30 cellular contexts compared by ENCODE assay signal in genomic region chr14:85590784-85591183, GRCh38.
DNase-seq lines count a peak whose midpoint lies in the region; ATAC-seq and TF ChIP-seq lines count a peak whose summit lies in the region.
"Had no signal": no experiment of that assay in that cellular context is flagged by ENCODE, and none has a peak within 500 bp of the region (broad histone marks: within the 10 kb centered on the region; RNA-seq: fewer than 3 reads in every experiment).

No MANE protein-coding gene starts in this region.

- H3K36me3 ChIP-seq in mammary epithelial cell (ENCODE audit: insufficient read depth, low read length) (peaks cover 6% of the 10 kb centered on the region), ovary (no peaks in the 10 kb centered on the region)
- H3K36me3 ChIP-seq: ascending aorta, sigmoid colon, SJCRH30, stomach, thyroid gland, vagina had no signal

- H3K27ac ChIP-seq in mammary epithelial cell (ENCODE audit: insufficient read depth, low read depth, low read length): no peak overlapping the region
- no peak overlapping the region for H3K27ac ChIP-seq in foreskin keratinocyte
- H3K27ac ChIP-seq in ovary: no peak overlapping the region
- H3K27ac ChIP-seq: ascending aorta, sigmoid colon, SJCRH30, stomach, thyroid gland, vagina had no signal

- no peak overlapping the region for H3K4me2 ChIP-seq in mammary epithelial cell (ENCODE audit: insufficient read depth, low read depth, low read length)

- H3K79me2 ChIP-seq in mammary epithelial cell (ENCODE audit: insufficient read depth, low read length): peaks cover 15% of the 10 kb centered on the region

- no peak overlapping the region for H3K4me3 Mint-ChIP-seq in activated naive CD4-positive, alpha-beta T cell treated with anti-CD3 and anti-CD28 coated beads for 36 hours
- H3K4me3 Mint-ChIP-seq: activated CD4-positive, alpha-beta T cell treated with anti-CD3 and anti-CD28 coated beads, Interleukin-2, amount 10 ng/mL, durations not matched to agents 24 days and 14 days; activated naive CD8-positive, alpha-beta T cell treated with anti-CD3 and anti-CD28 coated beads, Interleukin-2, amount 10 ng/mL, durations not matched to agents 7 days and 5 days; activated T-cell treated with anti-CD3 and anti-CD28 coated beads, Interleukin-2, amount 50 U/mL, for 4 hours; CD4-positive, alpha-beta memory T cell; central memory CD8-positive, alpha-beta T cell; mesothelial cell of epicardium; naive B cell had no signal

- no peak for TF ChIP-seq EP300 in ovary (IDR thresholded peaks at IDR 0.05)

- intact Hi-C loops in mammary epithelial cell (cut with micrococcal nuclease) (no loop called here), ovary (cut with DNase I) (no loop called here)
- intact Hi-C loops in activated naive CD4-positive, alpha-beta T cell treated with anti-CD3 and anti-CD28 coated beads for 36 hours (cut with micrococcal nuclease): no loop called here

- CTCF ChIA-PET in mammary epithelial cell (lab: Charles Lee; ENCODE audit: low non-redundant PET): no interaction called here
- CTCF ChIA-PET in activated naive CD4-positive, alpha-beta T cell treated with anti-CD3 and anti-CD28 coated beads for 36 hours (lab: Charles Lee): no interaction called here

- H3K4me1 ChIP-seq in mammary epithelial cell (ENCODE audit: insufficient read depth, low read length) (peaks cover 15% of the 10 kb centered on the region), foreskin keratinocyte (peaks cover 10% of the 10 kb centered on the region), ovary (ENCODE audit: insufficient read depth) (peaks cover 7% of the 10 kb centered on the region)
- H3K4me1 ChIP-seq: ascending aorta, sigmoid colon, thyroid gland had no signal

- H2AFZ ChIP-seq in mammary epithelial cell (ENCODE audit: low read depth, low read length): no peak overlapping the region

- H3K4me1 Mint-ChIP-seq in activated naive CD4-positive, alpha-beta T cell treated with anti-CD3 and anti-CD28 coated beads for 36 hours (ENCODE audit: low read depth): peaks cover 4% of the 10 kb centered on the region
- H3K4me1 Mint-ChIP-seq: activated CD4-positive, alpha-beta T cell treated with anti-CD3 and anti-CD28 coated beads, Interleukin-2, amount 10 ng/mL, durations not matched to agents 24 days and 14 days; central memory CD8-positive, alpha-beta T cell; naive B cell had no signal

- no TSS peak for BruUV-seq in mammary epithelial cell (replicated peaks; lab: Mats Ljungman, UMichigan)

- H3K9ac ChIP-seq in mammary epithelial cell (ENCODE audit: insufficient read depth, low read length): no peak overlapping the region

- H3K27me3 ChIP-seq in mammary epithelial cell (ENCODE audit: insufficient read depth, low read length): no peaks in the 10 kb centered on the region
- H3K27me3 ChIP-seq in foreskin keratinocyte: no peaks in the 10 kb centered on the region
- no peaks in the 10 kb centered on the region for H3K27me3 ChIP-seq in ovary
- H3K27me3 ChIP-seq: ascending aorta, sigmoid colon, SJCRH30, stomach, thyroid gland, vagina had no signal

- H3K4me3 ChIP-seq in mammary epithelial cell (replicated peaks in 1 of 3; ENCODE audit: insufficient read depth in 1 of 3, low read depth in 2 of 3, low read length in 3 of 3) (no peak overlapping the region), ovary (no peak overlapping the region)
- H3K4me3 ChIP-seq: ascending aorta, sigmoid colon, SJCRH30, stomach, thyroid gland, vagina had no signal

- peaks cover 4% of the 10 kb centered on the region for H3K27me3 Mint-ChIP-seq in activated naive CD4-positive, alpha-beta T cell treated with anti-CD3 and anti-CD28 coated beads for 36 hours (ENCODE audit: low read depth)
- H3K27me3 Mint-ChIP-seq: activated CD4-positive, alpha-beta T cell treated with anti-CD3 and anti-CD28 coated beads, Interleukin-2, amount 10 ng/mL, durations not matched to agents 24 days and 14 days; activated naive CD8-positive, alpha-beta T cell treated with anti-CD3 and anti-CD28 coated beads, Interleukin-2, amount 10 ng/mL, durations not matched to agents 7 days and 5 days; CD4-positive, alpha-beta memory T cell; central memory CD8-positive, alpha-beta T cell; progenitor cell of endocrine pancreas had no signal

- TF ChIP-seq POLR2A in ovary (IDR thresholded peaks at IDR 0.05): no peak

- ATAC-seq in foreskin keratinocyte: peak; percentile 90
- ATAC-seq: activated T-cell treated with anti-CD3 and anti-CD28 coated beads, Interleukin-2, amount 50 U/mL, for 4 hours; Panc1 had no signal

- dilution Hi-C loops in mammary epithelial cell (cut with HindIII; ENCODE audit: low sequenced_read_pairs): no loop called here

- DNase-seq in EL (peak; percentile 38), NCI-H226 (peak; percentile 73), mammary epithelial cell (peak; percentile 60), foreskin keratinocyte (peak; percentile 38 to 66), NCI-H748 (lab: John Stamatoyannopoulos, UW; ENCODE audit: unreplicated experiment) (no peak), ovary (no peak), 8988T (no peak)
- DNase-seq in activated naive CD4-positive, alpha-beta T cell treated with anti-CD3 and anti-CD28 coated beads for 36 hours: no peak
- DNase-seq: activated CD4-positive, alpha-beta T cell treated with anti-CD3 and anti-CD28 coated beads, Interleukin-2, amount 10 ng/mL, durations not matched to agents 24 days and 14 days; activated gamma-delta T cell; activated naive CD8-positive, alpha-beta T cell treated with anti-CD3 and anti-CD28 coated beads, Interleukin-2, amount 10 ng/mL, durations not matched to agents 7 days and 5 days; activated T-cell treated with anti-CD3 and anti-CD28 coated beads, Interleukin-2, amount 50 U/mL, for 4 hours; CD4-positive, alpha-beta memory T cell; dermis blood vessel endothelial cell; naive B cell; NCI-H1048; NCI-H2107; NCI-H748 treated with DMSO at 0.1 percent for 48 hours; sigmoid colon; SJCRH30; stimulated activated CD4-positive, alpha-beta T cell treated with anti-CD3 and anti-CD28 coated beads, Interleukin-4, amount 100 ng/mL, for 1 hour; stomach; T1000; thyroid gland had no signal

- TF ChIP-seq CTCF in mammary epithelial cell (conservative IDR thresholded peaks at IDR 0.05 in 1 of 2, IDR thresholded peaks at IDR 0.05 in 1 of 2; ENCODE audit: extremely low read depth in 1 of 2, insufficient read depth in 1 of 2, low read depth in 1 of 2, low read length in 2 of 2): no peak
- no peak for TF ChIP-seq CTCF in foreskin keratinocyte (conservative IDR thresholded peaks at IDR 0.05)
- TF ChIP-seq CTCF in ovary (IDR thresholded peaks at IDR 0.05): no peak

- no peaks in the 10 kb centered on the region for H3K9me3 ChIP-seq in mammary epithelial cell (replicated peaks; ENCODE audit: insufficient read depth, low read length)
- no peaks in the 10 kb centered on the region for H3K9me3 ChIP-seq in ovary
- H3K9me3 ChIP-seq: ascending aorta, sigmoid colon, thyroid gland, vagina had no signal

- H4K20me1 ChIP-seq in mammary epithelial cell (ENCODE audit: insufficient read depth, low read length): no peaks in the 10 kb centered on the region

- in situ Hi-C loops in mammary epithelial cell (cut with MboI; ENCODE audit: low sequenced_read_pairs in 2 of 2): no loop called here

- H3K36me3 Mint-ChIP-seq in activated naive CD4-positive, alpha-beta T cell treated with anti-CD3 and anti-CD28 coated beads for 36 hours (ENCODE audit: low read depth): no peaks in the 10 kb centered on the region
- H3K36me3 Mint-ChIP-seq: activated naive CD8-positive, alpha-beta T cell treated with anti-CD3 and anti-CD28 coated beads, Interleukin-2, amount 10 ng/mL, durations not matched to agents 7 days and 5 days; CD4-positive, alpha-beta memory T cell; naive B cell had no signal

- H3K9me3 Mint-ChIP-seq in activated naive CD4-positive, alpha-beta T cell treated with anti-CD3 and anti-CD28 coated beads for 36 hours: no peaks in the 10 kb centered on the region
- H3K9me3 Mint-ChIP-seq: activated CD4-positive, alpha-beta T cell treated with anti-CD3 and anti-CD28 coated beads, Interleukin-2, amount 10 ng/mL, durations not matched to agents 24 days and 14 days had no signal

- H3K27ac Mint-ChIP-seq in activated naive CD4-positive, alpha-beta T cell treated with anti-CD3 and anti-CD28 coated beads for 36 hours: no peak overlapping the region
- H3K27ac Mint-ChIP-seq: activated CD4-positive, alpha-beta T cell treated with anti-CD3 and anti-CD28 coated beads, Interleukin-2, amount 10 ng/mL, durations not matched to agents 24 days and 14 days; activated naive CD8-positive, alpha-beta T cell treated with anti-CD3 and anti-CD28 coated beads, Interleukin-2, amount 10 ng/mL, durations not matched to agents 7 days and 5 days; CD4-positive, alpha-beta memory T cell; mesothelial cell of epicardium; naive B cell had no signal

Comparison
In these comparisons a context has a peak if more than half of its experiments do, and no peak if none do; other contexts are left out.
1. DNase-seq: peak in EL (single experiment), NCI-H226 (single experiment), mammary epithelial cell (single experiment) and foreskin keratinocyte (2 of 2); none in NCI-H748 (single experiment), activated naive CD4-positive, alpha-beta T cell treated with anti-CD3 and anti-CD28 coated beads for 36 hours (single experiment), ovary (0 of 5) and 8988T (single experiment).